ENCODE assay signal across 8 cellular contexts in genomic region chr5:141521244-141521781, GRCh38. TPM values are rescaled to one million over a fixed set of nuclear protein-coding genes. Genes with fewer than 3 reads are reported as not detected.
DNase-seq lines count a peak whose midpoint lies in the region; ATAC-seq and TF ChIP-seq lines count a peak whose summit lies in the region.

No MANE protein-coding gene starts in this region.

- H4K20me1 ChIP-seq in Karpas-422 (ENCODE audit: insufficient read depth, low read depth, low read length) = no peaks in the 10 kb centered on the region

- H3K27ac Mint-ChIP-seq in activated naive CD8-positive, alpha-beta T cell treated with anti-CD3 and anti-CD28 coated beads, Interleukin-2, amount 50 U/mL, for 24 hours = peak overlapping the region; percentile 77

- TF ChIP-seq CTCF in AG10803 (conservative IDR thresholded peaks at IDR 0.05; ENCODE audit: low read length) (no peak), left ventricle myocardium inferior (IDR thresholded peaks at IDR 0.05; ENCODE audit: borderline replicate concordance) (no peak), gastrocnemius medialis (IDR thresholded peaks at IDR 0.05 in 4 of 5, conservative IDR thresholded peaks at IDR 0.05 in 1 of 5) (no peak)

- intact Hi-C loops in left ventricle myocardium inferior (cut with micrococcal nuclease) = loop anchor here (10.0 kb wide), 1 partner anchor 87 kb away; the partner anchor contains the start of gene PCDHGA12
- intact Hi-C loops in gastrocnemius medialis (cut with DNase I; ENCODE audit: low total_unique reads) = loop anchor here (5.0 kb wide), 2 partner anchors 96 to 1876 kb away; partner anchors contain the start of gene DIAPH1

- no peak overlapping the region for H3K4me2 ChIP-seq in Karpas-422 (ENCODE audit: low read depth, low read length, poor library complexity, severe bottlenecking)

- in situ Hi-C loops in gastrocnemius medialis (cut with MboI; ENCODE audit: low sequenced_read_pairs in 4 of 4) = loop anchor here in 1 of 4 donors (5.0 kb wide), 2 partner anchors 41 to 44 kb away; partner anchors contain the start of gene PCDHGC3

- H3K9me2 ChIP-seq in Karpas-422 (replicated peaks; ENCODE audit: insufficient read depth, low read length) = no peaks in the 10 kb centered on the region

- H3K79me2 ChIP-seq in Karpas-422 (ENCODE audit: low read length) = peaks cover 17% of the 10 kb centered on the region

- H3K4me3 ChIP-seq in AG10803 (ENCODE audit: low read length) = no peak overlapping the region
- H3K4me3 ChIP-seq in Karpas-422 (ENCODE audit: low read length) = no peak overlapping the region
- no peak overlapping the region for H3K4me3 ChIP-seq in left ventricle myocardium inferior
- H3K4me3 ChIP-seq in gastrocnemius medialis = no peak overlapping the region

- ATAC-seq in activated naive CD8-positive, alpha-beta T cell treated with anti-CD3 and anti-CD28 coated beads, Interleukin-2, amount 50 U/mL, for 24 hours = peak; percentile 76
- ATAC-seq in gastrocnemius medialis = peak; percentile 81 to 91
- no peak for ATAC-seq in GM19397 (IDR thresholded peaks at IDR 0.05; ENCODE audit: unreplicated experiment)
- ATAC-seq in HG03457 (IDR thresholded peaks at IDR 0.05; ENCODE audit: unreplicated experiment) = no peak

- H3K36me3 Mint-ChIP-seq in activated naive CD8-positive, alpha-beta T cell treated with anti-CD3 and anti-CD28 coated beads, Interleukin-2, amount 50 U/mL, for 24 hours (ENCODE audit: low read depth) = peaks cover 78% of the 10 kb centered on the region

- no peaks in the 10 kb centered on the region for H3K27me3 Mint-ChIP-seq in activated naive CD8-positive, alpha-beta T cell treated with anti-CD3 and anti-CD28 coated beads, Interleukin-2, amount 50 U/mL, for 24 hours

- peaks cover 48% of the 10 kb centered on the region for H3K4me1 Mint-ChIP-seq in activated naive CD8-positive, alpha-beta T cell treated with anti-CD3 and anti-CD28 coated beads, Interleukin-2, amount 50 U/mL, for 24 hours

- no peak overlapping the region for H2AFZ ChIP-seq in Karpas-422 (ENCODE audit: low read length)

- no peak overlapping the region for H3K9ac ChIP-seq in Karpas-422 (ENCODE audit: low read length)

- peak; percentile 99 for DNase-seq in AG10803 (ENCODE audit: low read depth)
- DNase-seq in Karpas-422 = no peak
- no peak for DNase-seq in activated naive CD8-positive, alpha-beta T cell treated with anti-CD3 and anti-CD28 coated beads, Interleukin-2, amount 50 U/mL, for 24 hours
- DNase-seq in left ventricle myocardium inferior = no peak
- peak; percentile 59 to 62 for DNase-seq in gastrocnemius medialis
- DNase-seq in NCI-H187 treated with DMSO at 0.1 percent for 48 hours (lab: John Stamatoyannopoulos, UW) = no peak

- peaks cover 99% of the 10 kb centered on the region for H3K4me1 ChIP-seq in Karpas-422 (ENCODE audit: low read length)
- H3K4me1 ChIP-seq in left ventricle myocardium inferior = peaks cover 85% of the 10 kb centered on the region
- H3K4me1 ChIP-seq in gastrocnemius medialis = peaks cover 80 to 91% of the 10 kb centered on the region in 2 donors

- H3K9me3 Mint-ChIP-seq in activated naive CD8-positive, alpha-beta T cell treated with anti-CD3 and anti-CD28 coated beads, Interleukin-2, amount 50 U/mL, for 24 hours = no peaks in the 10 kb centered on the region

- H3K27ac ChIP-seq in Karpas-422 (ENCODE audit: low read length) = peak overlapping the region; percentile 100
- H3K27ac ChIP-seq in left ventricle myocardium inferior (replicated peaks) = peak overlapping the region; percentile 81
- H3K27ac ChIP-seq in gastrocnemius medialis = peak overlapping the region; percentile 87 to 92 (median 90)

- peaks cover 59% of the 10 kb centered on the region for H3K36me3 ChIP-seq in Karpas-422 (ENCODE audit: insufficient read depth, low read length)
- H3K36me3 ChIP-seq in left ventricle myocardium inferior = peaks cover 33% of the 10 kb centered on the region
- H3K36me3 ChIP-seq in gastrocnemius medialis = peaks cover 0 to 37% of the 10 kb centered on the region in 2 donors

- TF ChIP-seq POLR2A in gastrocnemius medialis (IDR thresholded peaks at IDR 0.05) = peak in 1 of 2 donors; percentile 38

- no peaks in the 10 kb centered on the region for H3K9me3 ChIP-seq in Karpas-422 (ENCODE audit: low read length)
- H3K9me3 ChIP-seq in left ventricle myocardium inferior (replicated peaks) = no peaks in the 10 kb centered on the region
- no peaks in the 10 kb centered on the region for H3K9me3 ChIP-seq in gastrocnemius medialis

- no peaks in the 10 kb centered on the region for H3K27me3 ChIP-seq in Karpas-422 (ENCODE audit: low read length)
- no peaks in the 10 kb centered on the region for H3K27me3 ChIP-seq in left ventricle myocardium inferior (ENCODE audit: low read depth)
- no peaks in the 10 kb centered on the region for H3K27me3 ChIP-seq in gastrocnemius medialis

- H3K4me3 Mint-ChIP-seq in activated naive CD8-positive, alpha-beta T cell treated with anti-CD3 and anti-CD28 coated beads, Interleukin-2, amount 50 U/mL, for 24 hours = no peak overlapping the region

RNA-seq across cellular contexts. Expression of gene PCDHGC5, which starts 32.4 kb away (rescaled TPM):
- 5.1 and 5.8 TPM in 2 replicates for total RNA-seq in Karpas-422 (2014; rRNA removed; shearing (Covaris generic); ENCODE audit: low replicate concordance)
- 2.9 TPM for total RNA-seq in left ventricle myocardium inferior
- total RNA-seq in gastrocnemius medialis = 1 to 10 TPM in 1 of 4 donors, under 1 TPM in 2, not detected in 1; 0.16 to 1.5 (median 0.36) TPM

RNA-seq across cellular contexts. Expression of gene PCDHGC4, which starts 36.5 kb away (rescaled TPM):
- total RNA-seq in Karpas-422 (2014; rRNA removed; shearing (Covaris generic); ENCODE audit: low replicate concordance) = 7.0 and 11.8 TPM in 2 replicates
- 1.8 TPM for total RNA-seq in left ventricle myocardium inferior
- 10 to 100 TPM in 1 of 4 donors, 1 to 10 TPM in 1, under 1 TPM in 1, not detected in 1; 0.31 to 20.4 (median 1.7) TPM for total RNA-seq in gastrocnemius medialis

RNA-seq across cellular contexts. Expression of gene PCDHGC3, which starts 45.5 kb away (rescaled TPM):
- total RNA-seq in Karpas-422 (2014; rRNA removed; shearing (Covaris generic); ENCODE audit: low replicate concordance) = 61.3 and 75.2 TPM in 2 replicates
- total RNA-seq in left ventricle myocardium inferior (15.6 TPM), gastrocnemius medialis (10 to 100 TPM; 11.8 to 14.5 (median 13.8) TPM)

Comparison
In these comparisons a context has a peak if more than half of its experiments do, and no peak if none do; other contexts are left out.
1. DNase-seq: peak in AG10803 (single experiment) and gastrocnemius medialis (2 of 2); none in Karpas-422 (single experiment), activated naive CD8-positive, alpha-beta T cell treated with anti-CD3 and anti-CD28 coated beads, Interleukin-2, amount 50 U/mL, for 24 hours (single experiment), left ventricle myocardium inferior (single experiment) and NCI-H187 treated with DMSO at 0.1 percent for 48 hours (single experiment).
2. ATAC-seq: peak in activated naive CD8-positive, alpha-beta T cell treated with anti-CD3 and anti-CD28 coated beads, Interleukin-2, amount 50 U/mL, for 24 hours (single experiment) and gastrocnemius medialis (2 of 2); none in GM19397 (single experiment) and HG03457 (single experiment).
3. Peak in every context shown above with its lines, with median percentiles within 50 percentile points of each other: H3K27ac ChIP-seq.